In the genomic region with DNA sequence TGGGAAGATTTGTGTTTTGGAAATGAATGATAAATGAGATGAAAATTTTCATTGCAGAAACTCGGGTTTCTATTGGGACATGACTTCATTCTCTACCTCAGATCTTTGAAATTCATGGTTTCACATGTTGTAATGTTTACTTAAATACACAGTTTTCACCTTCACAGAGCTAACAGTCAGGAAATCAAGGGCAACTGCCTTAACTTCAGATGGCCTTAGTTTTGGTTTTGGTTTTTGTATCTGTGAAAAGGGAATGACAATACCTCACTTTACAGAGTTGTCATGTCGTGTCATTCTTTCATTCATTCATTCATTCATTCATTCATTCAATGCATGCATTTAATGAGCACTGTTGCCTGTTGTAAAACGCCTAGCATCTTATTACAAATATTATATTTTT, we compare ENCODE assay signal across 14 cellular contexts. TPM values are rescaled to one million over a fixed set of nuclear protein-coding genes. Genes with fewer than 3 reads are reported as not detected.
DNase-seq lines count a peak whose midpoint lies in the region; ATAC-seq and TF ChIP-seq lines count a peak whose summit lies in the region.
"Had no signal": no experiment of that assay in that cellular context is flagged by ENCODE, and none has a peak within 500 bp of the region (broad histone marks: within the 10 kb centered on the region; RNA-seq: fewer than 3 reads in every experiment).

No MANE protein-coding gene starts in this region.

- H3K9me3 ChIP-seq in Karpas-422 (ENCODE audit: low read length), result no peaks in the 10 kb centered on the region
- H3K9me3 ChIP-seq: adrenal gland, BLaER1, mucosa of descending colon had no signal

- ATAC-seq in GM18505 (IDR thresholded peaks at IDR 0.05; ENCODE audit: unreplicated experiment) (peak; percentile 57), GM19438 (IDR thresholded peaks at IDR 0.05; ENCODE audit: low read depth, unreplicated experiment) (peak; percentile 76), HG02870 (IDR thresholded peaks at IDR 0.05; ENCODE audit: unreplicated experiment) (peak; percentile 51), WTC11 (no peak)
- ATAC-seq: mucosa of descending colon had no signal

- DNase-seq in Karpas-422 (no peak), NCI-H1417 (lab: John Stamatoyannopoulos, UW) (no peak), WTC11 (ENCODE audit: low spot score) (no peak), NCI-H226 (no peak)
- no peak for DNase-seq in activated T-helper 1 cell treated with anti-CD3 and anti-CD28 coated beads, Interleukin-12 subunit alpha, Interleukin-12 subunit beta, Interleukin-2, Interleukin-4 antibody, amounts not matched to agents 30 ng/mL and 10 ng/mL and 1 ng/mL, durations not matched to agents 14 hours and 24 hours and 36 hours (ENCODE audit: low spot score)
- DNase-seq: adrenal gland; mucosa of descending colon; stimulated activated CD4-positive, alpha-beta T cell treated with anti-CD3 and anti-CD28 coated beads, Interleukin-2, amount 100 ng/mL, for 24 hours; stimulated activated naive CD4-positive, alpha-beta T cell treated with Interleukin-2 at 50 U/mL for 16 hours had no signal

- H3K27ac ChIP-seq in Karpas-422 (ENCODE audit: low read length), result peak overlapping the region; percentile 83
- H3K27ac ChIP-seq: adrenal gland, BLaER1 had no signal

- H3K4me3 ChIP-seq in Karpas-422 (ENCODE audit: low read length), result peak overlapping the region; percentile 13; the same call in 1 of the 2 replicates
- H3K4me3 ChIP-seq: adrenal gland, BLaER1, mucosa of descending colon had no signal

- no peaks in the 10 kb centered on the region for H3K4me1 Mint-ChIP-seq in WTC11
- peaks cover 11% of the 10 kb centered on the region for H3K4me1 Mint-ChIP-seq in activated T-helper 1 cell treated with anti-CD3 and anti-CD28 coated beads, Interleukin-12 subunit alpha, Interleukin-12 subunit beta, Interleukin-2, Interleukin-4 antibody, amounts not matched to agents 30 ng/mL and 10 ng/mL and 1 ng/mL, durations not matched to agents 14 hours and 24 hours and 36 hours (ENCODE audit: low read depth)

- no peaks in the 10 kb centered on the region for H3K79me2 ChIP-seq in Karpas-422 (ENCODE audit: low read length)

- no peaks in the 10 kb centered on the region for H3K36me3 ChIP-seq in Karpas-422 (ENCODE audit: insufficient read depth, low read length)
- H3K36me3 ChIP-seq: adrenal gland, BLaER1 had no signal

- no peak overlapping the region for H3K4me3 Mint-ChIP-seq in WTC11
- H3K4me3 Mint-ChIP-seq in activated T-helper 1 cell treated with anti-CD3 and anti-CD28 coated beads, Interleukin-12 subunit alpha, Interleukin-12 subunit beta, Interleukin-2, Interleukin-4 antibody, amounts not matched to agents 30 ng/mL and 10 ng/mL and 1 ng/mL, durations not matched to agents 14 hours and 24 hours and 36 hours, result no peak overlapping the region

- H3K36me3 Mint-ChIP-seq in WTC11, result no peaks in the 10 kb centered on the region
- no peaks in the 10 kb centered on the region for H3K36me3 Mint-ChIP-seq in activated T-helper 1 cell treated with anti-CD3 and anti-CD28 coated beads, Interleukin-12 subunit alpha, Interleukin-12 subunit beta, Interleukin-2, Interleukin-4 antibody, amounts not matched to agents 30 ng/mL and 10 ng/mL and 1 ng/mL, durations not matched to agents 14 hours and 24 hours and 36 hours (ENCODE audit: low read depth)

- no peak for TF ChIP-seq POLR2A in GM18505 (IDR thresholded peaks at IDR 0.05; ENCODE audit: borderline replicate concordance, extremely low read depth, insufficient read depth, insufficient read length)

- no peaks in the 10 kb centered on the region for H3K9me2 ChIP-seq in Karpas-422 (replicated peaks; ENCODE audit: insufficient read depth, low read length)

- intact Hi-C loops in activated T-helper 1 cell treated with anti-CD3 and anti-CD28 coated beads, Interleukin-12 subunit alpha, Interleukin-12 subunit beta, Interleukin-2, Interleukin-4 antibody, amounts not matched to agents 30 ng/mL and 10 ng/mL and 1 ng/mL, durations not matched to agents 14 hours and 24 hours and 36 hours (cut with micrococcal nuclease), result loop anchor here (2.0 kb wide), 1 partner anchor 71 kb away; no protein-coding TSS in a partner anchor

- H4K20me1 ChIP-seq in Karpas-422 (ENCODE audit: insufficient read depth, low read depth, low read length), result no peaks in the 10 kb centered on the region
- H4K20me1 ChIP-seq: BLaER1 had no signal

- H3K9ac ChIP-seq in Karpas-422 (ENCODE audit: low read length), result peak overlapping the region; percentile 39; the same call in 1 of the 2 replicates
- H3K9ac ChIP-seq: BLaER1 had no signal

- no peaks in the 10 kb centered on the region for H3K27me3 Mint-ChIP-seq in WTC11 (ENCODE audit: low read depth)
- peaks cover 4% of the 10 kb centered on the region for H3K27me3 Mint-ChIP-seq in activated T-helper 1 cell treated with anti-CD3 and anti-CD28 coated beads, Interleukin-12 subunit alpha, Interleukin-12 subunit beta, Interleukin-2, Interleukin-4 antibody, amounts not matched to agents 30 ng/mL and 10 ng/mL and 1 ng/mL, durations not matched to agents 14 hours and 24 hours and 36 hours (ENCODE audit: insufficient read depth)

- peak overlapping the region; percentile 41 for H2AFZ ChIP-seq in Karpas-422 (ENCODE audit: low read length)

- H3K4me2 ChIP-seq in Karpas-422 (ENCODE audit: low read depth, low read length, poor library complexity, severe bottlenecking), result peak overlapping the region; percentile 51
- H3K4me2 ChIP-seq: BLaER1 had no signal

- no peak for TF ChIP-seq CTCF in WTC11 (IDR thresholded peaks at IDR 0.05)

- H3K9me3 Mint-ChIP-seq in WTC11, result no peaks in the 10 kb centered on the region
- H3K9me3 Mint-ChIP-seq in activated T-helper 1 cell treated with anti-CD3 and anti-CD28 coated beads, Interleukin-12 subunit alpha, Interleukin-12 subunit beta, Interleukin-2, Interleukin-4 antibody, amounts not matched to agents 30 ng/mL and 10 ng/mL and 1 ng/mL, durations not matched to agents 14 hours and 24 hours and 36 hours, result no peaks in the 10 kb centered on the region

- CTCF ChIA-PET in WTC11 (lab: Charles Lee), result interaction anchor here (0.8 to 1.6 kb wide), 2 partner anchors 156 to 250 kb away, joined by 3 to 5 read pairs; no protein-coding TSS in a partner anchor

- no peaks in the 10 kb centered on the region for H3K27me3 ChIP-seq in Karpas-422 (ENCODE audit: low read length)
- H3K27me3 ChIP-seq: adrenal gland, BLaER1 had no signal

- H3K27ac Mint-ChIP-seq in WTC11, result no peak overlapping the region
- H3K27ac Mint-ChIP-seq in activated T-helper 1 cell treated with anti-CD3 and anti-CD28 coated beads, Interleukin-12 subunit alpha, Interleukin-12 subunit beta, Interleukin-2, Interleukin-4 antibody, amounts not matched to agents 30 ng/mL and 10 ng/mL and 1 ng/mL, durations not matched to agents 14 hours and 24 hours and 36 hours, result no peak overlapping the region
- H3K27ac Mint-ChIP-seq: progenitor cell of endocrine pancreas had no signal

- POLR2A ChIA-PET in WTC11 (lab: Charles Lee), result no interaction called here

- peaks cover 76% of the 10 kb centered on the region for H3K4me1 ChIP-seq in Karpas-422 (ENCODE audit: low read length)
- H3K4me1 ChIP-seq: adrenal gland, BLaER1 had no signal

TF ChIP-seq in WTC11, 78 proteins besides CTCF, POLR2A, EP300 and RAD21:
- TF ChIP-seq JAZF1 (CRISPR knock-in tag; IDR thresholded peaks at IDR 0.05), result no peak
- TF ChIP-seq, protein P1, sequence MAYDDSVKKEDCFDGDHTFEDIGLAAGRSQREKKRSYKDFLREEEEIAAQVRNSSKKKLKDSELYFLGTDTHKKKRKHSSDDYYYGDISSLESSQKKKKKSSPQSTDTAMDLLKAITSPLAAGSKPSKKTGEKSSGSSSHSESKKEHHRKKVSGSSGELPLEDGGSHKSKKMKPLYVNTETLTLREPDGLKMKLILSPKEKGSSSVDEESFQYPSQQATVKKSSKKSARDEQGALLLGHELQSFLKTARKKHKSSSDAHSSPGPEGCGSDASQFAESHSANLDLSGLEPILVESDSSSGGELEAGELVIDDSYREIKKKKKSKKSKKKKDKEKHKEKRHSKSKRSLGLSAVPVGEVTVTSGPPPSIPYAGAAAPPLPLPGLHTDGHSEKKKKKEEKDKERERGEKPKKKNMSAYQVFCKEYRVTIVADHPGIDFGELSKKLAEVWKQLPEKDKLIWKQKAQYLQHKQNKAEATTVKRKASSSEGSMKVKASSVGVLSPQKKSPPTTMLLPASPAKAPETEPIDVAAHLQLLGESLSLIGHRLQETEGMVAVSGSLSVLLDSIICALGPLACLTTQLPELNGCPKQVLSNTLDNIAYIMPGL (CRISPR knock-in tag; IDR thresholded peaks at IDR 0.05), result no peak

RNA-seq across cellular contexts. Expression of a gene that starts 41.9 kb away (rescaled TPM):
- 9.3 and 10.2 TPM in 2 replicates for total RNA-seq in Karpas-422 (2014; rRNA removed; shearing (Covaris generic); ENCODE audit: low replicate concordance)
- total RNA-seq in WTC11 (2021), result 0.07 to 0.14 TPM in 2 of 3 replicates, not detected in the other
- 0.39 and 0.67 TPM in 2 replicates for total RNA-seq in activated T-helper 1 cell treated with anti-CD3 and anti-CD28 coated beads, Interleukin-12 subunit alpha, Interleukin-12 subunit beta, Interleukin-2, Interleukin-4 antibody, amounts not matched to agents 30 ng/mL and 10 ng/mL and 1 ng/mL, durations not matched to agents 14 hours and 24 hours and 36 hours
